8 cellular contexts compared by ENCODE assay signal in the genomic region with DNA sequence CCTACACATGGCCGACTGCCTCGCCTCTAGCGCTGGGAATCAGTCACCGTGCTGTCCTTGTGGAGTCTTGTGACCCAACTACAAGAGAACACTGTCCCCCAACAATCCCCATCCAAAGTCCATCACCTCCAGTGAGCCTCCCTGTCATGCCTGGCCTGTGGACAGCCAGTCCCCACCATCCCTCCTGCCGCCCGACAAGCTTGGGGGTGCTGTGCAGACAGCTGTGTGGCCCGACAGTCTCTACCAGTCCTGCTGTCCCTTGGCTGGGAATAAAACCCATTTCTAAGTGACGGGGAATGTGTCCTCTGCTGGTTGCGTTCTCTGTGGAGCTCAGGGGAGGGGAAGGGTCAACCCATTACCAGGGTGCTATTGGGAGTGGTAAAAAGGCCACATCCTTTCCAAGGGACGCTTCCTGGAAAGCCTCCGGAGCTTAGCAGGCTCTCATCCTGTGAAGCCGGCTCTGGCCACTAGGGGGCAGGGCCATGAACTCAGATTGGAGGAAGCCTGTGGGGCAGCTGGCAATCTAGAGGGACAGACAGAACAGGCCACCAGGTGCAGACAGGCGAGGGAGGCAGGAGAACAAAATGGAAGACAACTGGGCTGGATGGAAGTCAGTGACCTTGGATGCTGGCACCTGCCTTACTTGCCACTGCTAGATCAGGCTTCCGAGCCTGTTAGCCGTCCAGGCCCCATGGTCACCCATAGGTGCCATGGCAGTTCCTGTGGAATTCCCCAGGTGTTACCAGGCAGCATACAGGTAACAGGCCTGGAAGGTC. TPM values are rescaled to one million over a fixed set of nuclear protein-coding genes. Genes with fewer than 3 reads are reported as not detected.
A peak's percentile ranks its signal among the peaks of the same experiment; 100 is the strongest.
DNase-seq lines count a peak whose midpoint lies in the region; ATAC-seq and TF ChIP-seq lines count a peak whose summit lies in the region.

No MANE protein-coding gene starts in this region.

- H3K27ac ChIP-seq in OCI-LY7 (ENCODE audit: low read depth, low read length, poor library complexity, severe bottlenecking) (no peak overlapping the region), transverse colon (no peak overlapping the region)

- no peak overlapping the region for H3K4me3 ChIP-seq in AG04449 (ENCODE audit: low read depth, low read length)
- H3K4me3 ChIP-seq in OCI-LY7 (ENCODE audit: low read depth, low read length, poor library complexity, severe bottlenecking) = no peak overlapping the region
- H3K4me3 ChIP-seq in transverse colon = no peak overlapping the region

- no peaks in the 10 kb centered on the region for H3K79me2 ChIP-seq in OCI-LY7 (ENCODE audit: insufficient read depth, low read depth, low read length)

- DNase-seq in AG04449 (ENCODE audit: low read depth, low spot score) (no peak), OCI-LY7 (ENCODE audit: low spot score) (peak; percentile 63), fibroblast of peridontal ligament (ENCODE audit: extremely low read depth) (peak; percentile 56), occipital lobe (lab: John Stamatoyannopoulos, UW) (peak; percentile 11), transverse colon (peak; percentile 81)
- DNase-seq in activated T-cell treated with anti-CD3 and anti-CD28 coated beads, Interleukin-2, amount 50 U/mL, for 1 hour = peak; percentile 80

- in situ Hi-C loops in transverse colon (cut with MboI; ENCODE audit: low pct_ligation_motif_present in 1 of 4, low pct_unique_long_range_greater_than_20kb in 1 of 4, low sequenced_read_pairs in 3 of 4) = no loop called here

- intact Hi-C loops in OCI-LY7 (cut with micrococcal nuclease; ENCODE audit: unreplicated experiment) (no loop called here), transverse colon (cut with DNase I; ENCODE audit: low total_unique reads) (no loop called here)

- H3K4me2 ChIP-seq in OCI-LY7 (ENCODE audit: low read length) = no peak overlapping the region

- no peak overlapping the region for H2AFZ ChIP-seq in OCI-LY7 (ENCODE audit: low read length)

- POLR2A ChIA-PET in AG04449 (lab: Yijun Ruan, JAX) = no interaction called here
- POLR2A ChIA-PET in OCI-LY7 (lab: Charles Lee) = interaction anchor here (0.6 kb wide), 1 partner anchor 359 kb away, joined by 3 read pairs; no protein-coding TSS in a partner anchor

- H3K27me3 ChIP-seq in transverse colon = no peaks in the 10 kb centered on the region

- no peak for TF ChIP-seq POLR2A in transverse colon (IDR thresholded peaks at IDR 0.05)

- BruUV-seq in OCI-LY7 (replicated peaks; lab: Mats Ljungman, UMichigan) = no TSS peak

- peaks cover 9% of the 10 kb centered on the region for H3K36me3 ChIP-seq in OCI-LY7 (ENCODE audit: insufficient read depth, low read length)
- H3K36me3 ChIP-seq in transverse colon = no peaks in the 10 kb centered on the region

- H3K4me1 ChIP-seq in OCI-LY7 (ENCODE audit: insufficient read depth, low read length, poor library complexity, severe bottlenecking) = no peaks in the 10 kb centered on the region
- H3K4me1 ChIP-seq in transverse colon = no peaks in the 10 kb centered on the region

- TF ChIP-seq CTCF in AG04449 (IDR thresholded peaks at IDR 0.05; ENCODE audit: insufficient read depth, low read length, missing control alignments) (peak; percentile 82), OCI-LY7 (conservative IDR thresholded peaks at IDR 0.05; ENCODE audit: low read length) (peak; percentile 91), transverse colon (IDR thresholded peaks at IDR 0.05) (peak; percentile 76 to 87 (median 80))

- H3K9me2 ChIP-seq in OCI-LY7 (ENCODE audit: insufficient read depth, low read length) = no peaks in the 10 kb centered on the region

- ATAC-seq in GM18502 (IDR thresholded peaks at IDR 0.05; ENCODE audit: poor library complexity, unreplicated experiment) (peak; percentile 87), HG03039 (IDR thresholded peaks at IDR 0.05; ENCODE audit: unreplicated experiment) (peak; percentile 58)

- TF ChIP-seq EP300 in transverse colon (IDR thresholded peaks at IDR 0.05; ENCODE audit: low read depth) = no peak

- 70% methylated on average over 15 of the region's 15 CpGs; no CpG with 5 or more reads in 1 of the 2 donors for WGBS in transverse colon (ENCODE audit: low coverage in 1 of 2), 2 donors

- CTCF ChIA-PET in AG04449 (lab: Yijun Ruan, JAX) (interaction anchor here (0.6 to 4.3 kb wide), 18 partner anchors 10 to 420 kb away, joined by 3 to 52 read pairs (median 4); no protein-coding TSS in a partner anchor), OCI-LY7 (lab: Charles Lee; ENCODE audit: unreplicated experiment) (interaction anchor here (0.7 kb wide), 1 partner anchor 17 kb away, joined by 3 read pairs; no protein-coding TSS in a partner anchor)

- no peaks in the 10 kb centered on the region for H4K20me1 ChIP-seq in OCI-LY7 (ENCODE audit: insufficient read depth, low read length)

- H3K9me3 ChIP-seq in OCI-LY7 (ENCODE audit: low read length) (no peaks in the 10 kb centered on the region), transverse colon (no peaks in the 10 kb centered on the region)

RNA-seq across cellular contexts. Expression of gene BLTP3B, which starts 12.0 kb away (rescaled TPM):
- 11.6 and 18.9 TPM in 2 replicates for total RNA-seq in OCI-LY7 (2014; rRNA removed; shearing (Covaris generic))
- 20.2 and 23.2 TPM in 2 replicates for total RNA-seq in OCI-LY7 (2022)
- 99.2 TPM for total RNA-seq in occipital lobe
- 10 to 100 TPM in 3 of 4 donors, 1 to 10 TPM in 1; 3.8 to 44.1 (median 31.5) TPM for total RNA-seq in transverse colon

RNA-seq across cellular contexts. Expression of gene ACTR6, which starts 46.0 kb away (rescaled TPM):
- 14.6 and 22.2 TPM in 2 replicates for total RNA-seq in OCI-LY7 (2014; rRNA removed; shearing (Covaris generic))
- 35.2 and 37.6 TPM in 2 replicates for total RNA-seq in OCI-LY7 (2022)
- 50.5 TPM for total RNA-seq in occipital lobe
- total RNA-seq in transverse colon = 10 to 100 TPM in 3 of 4 donors, 1 to 10 TPM in 1; 4.9 to 35.0 (median 13.7) TPM
